ENCODE assay signal across 22 cellular contexts in genomic region chr19:36221474-36221873, GRCh38.
"Had no signal": no experiment of that assay in that cellular context is flagged by ENCODE, and none has a peak within 500 bp of the region (broad histone marks: within the 10 kb centered on the region; RNA-seq: fewer than 3 reads in every experiment).

No MANE protein-coding gene starts in this region.

- FAIRE-seq: frontal cortex had no signal

- ATAC-seq: activated CD8-positive, alpha-beta memory T cell treated with anti-CD3 and anti-CD28 coated beads, Interleukin-2, amount 10 ng/mL, durations not matched to agents 7 days and 5 days; activated naive CD4-positive, alpha-beta T cell treated with anti-CD3 and anti-CD28 coated beads, Interleukin-2, amount 50 U/mL, for 72 hours; body of pancreas; heart left ventricle had no signal

- H3K9me3 ChIP-seq: body of pancreas, heart left ventricle, transverse colon had no signal

- H3K4me3 ChIP-seq: body of pancreas, heart left ventricle, transverse colon had no signal

- H3K27me3 Mint-ChIP-seq: activated CD8-positive, alpha-beta memory T cell treated with anti-CD3 and anti-CD28 coated beads, Interleukin-2, amount 10 ng/mL, durations not matched to agents 7 days and 5 days; activated T-cell treated with anti-CD3 and anti-CD28 coated beads, Interleukin-2, amount 50 U/mL, for 24 hours had no signal

- H3K27ac ChIP-seq: body of pancreas, epithelial cell of prostate, heart left ventricle, neutrophil, parathyroid adenoma, transverse colon had no signal

- DNase-seq: activated CD4-positive, alpha-beta T cell treated with anti-CD3 and anti-CD28 coated beads, Interleukin-2, amount 50 U/mL, for 48 hours; activated CD4-positive, CD25-positive, alpha-beta regulatory T cell treated with anti-CD3 and anti-CD28 coated beads, Interleukin-2, amount 50 U/mL, for 72 hours; activated CD8-positive, alpha-beta memory T cell treated with anti-CD3 and anti-CD28 coated beads, Interleukin-2, amount 10 ng/mL, durations not matched to agents 7 days and 5 days; activated effector memory CD4-positive, alpha-beta T cell treated with Interleukin-2 at 50 U/mL for 16 hours; activated T-cell treated with anti-CD3 and anti-CD28 coated beads, Interleukin-2, amount 50 U/mL, for 24 hours; amygdala; body of pancreas; caudate nucleus; cortex of kidney; effector CD8-positive, alpha-beta T cell; heart left ventricle; immature natural killer cell; stimulated activated CD4-positive, alpha-beta T cell treated with anti-CD3 and anti-CD28 coated beads, Interleukin-15, amount 100 ng/mL, for 24 hours; stimulated activated CD4-positive, alpha-beta T cell treated with anti-CD3 and anti-CD28 coated beads, Interleukin-4, amount 100 ng/mL, for 1 hour; stimulated activated naive CD4-positive, alpha-beta T cell treated with Interleukin-2 at 50 U/mL for 16 hours; T-helper 9 cell; transverse colon had no signal

- H2AFZ ChIP-seq: parathyroid adenoma had no signal

- H3K4me1 ChIP-seq: parathyroid adenoma had no signal

- H3K27me3 ChIP-seq: body of pancreas, heart left ventricle, neutrophil, transverse colon had no signal

- H3K4me3 Mint-ChIP-seq: activated CD8-positive, alpha-beta memory T cell treated with anti-CD3 and anti-CD28 coated beads, Interleukin-2, amount 10 ng/mL, durations not matched to agents 7 days and 5 days; activated T-cell treated with anti-CD3 and anti-CD28 coated beads, Interleukin-2, amount 50 U/mL, for 24 hours; immature natural killer cell had no signal

- H3K9me3 Mint-ChIP-seq: immature natural killer cell had no signal

- H3K27ac Mint-ChIP-seq: activated CD8-positive, alpha-beta memory T cell treated with anti-CD3 and anti-CD28 coated beads, Interleukin-2, amount 10 ng/mL, durations not matched to agents 7 days and 5 days; activated T-cell treated with anti-CD3 and anti-CD28 coated beads, Interleukin-2, amount 50 U/mL, for 24 hours had no signal

- H3K9ac ChIP-seq: parathyroid adenoma had no signal
